In the genomic region with DNA sequence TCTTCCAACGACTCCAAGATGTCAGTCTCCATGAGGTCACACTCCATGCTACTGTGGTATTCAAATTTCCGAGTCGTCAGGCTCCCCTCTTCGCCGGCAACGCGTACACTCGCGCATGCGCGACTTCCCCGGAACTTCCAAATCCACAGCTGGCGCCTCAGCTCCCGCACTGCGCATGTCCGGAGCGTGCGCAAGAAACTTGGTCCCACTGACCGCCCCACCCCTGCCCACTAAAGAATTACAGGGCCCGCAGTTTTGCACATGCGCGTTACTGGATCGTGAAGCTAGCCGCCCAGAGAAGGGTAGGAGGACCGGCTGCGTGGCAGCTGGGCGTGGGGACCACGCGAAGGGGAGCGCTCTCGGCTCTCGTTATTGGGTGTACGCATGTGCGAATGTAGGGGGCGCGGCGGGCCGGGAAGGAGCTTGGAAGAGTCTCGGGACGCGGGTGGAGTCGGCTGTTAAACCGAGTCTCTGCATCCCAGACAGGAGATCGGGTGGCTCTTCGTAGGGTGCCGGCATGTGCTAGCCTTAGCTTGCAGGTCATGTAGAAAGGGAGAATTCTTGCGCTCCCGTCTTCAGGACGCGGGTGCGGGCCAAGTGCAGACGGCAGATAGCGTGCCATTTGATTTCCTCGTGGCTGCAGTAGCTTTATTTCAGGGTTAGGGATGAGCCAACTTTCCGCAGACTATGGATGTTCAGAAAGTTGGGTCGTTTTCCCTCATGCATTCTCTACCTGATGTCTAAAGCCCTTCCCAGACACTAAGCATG, we compare ENCODE assay signal across 8 cellular contexts. TPM values are rescaled to one million over a fixed set of nuclear protein-coding genes. Genes with fewer than 3 reads are reported as not detected.
DNase-seq lines count a peak whose midpoint lies in the region; ATAC-seq and TF ChIP-seq lines count a peak whose summit lies in the region.

A gene (minus strand): TSS at position 125 of the 768 bp plus-strand sequence. CDS start 78 bp downstream, at position 47.

- POLR2A ChIA-PET in activated CD4-positive, alpha-beta T cell treated with anti-CD3 and anti-CD28 coated beads for 36 hours (lab: Charles Lee) = interaction anchor here (0.5 to 1.4 kb wide), 4 partner anchors 16 to 123 kb away, joined by 3 to 4 read pairs (median 4); a partner anchor contains a TSS

- CTCF ChIA-PET in activated CD4-positive, alpha-beta T cell treated with anti-CD3 and anti-CD28 coated beads for 36 hours (lab: Charles Lee) = interaction anchor here (0.6 to 3.3 kb wide), 9 partner anchors 10 to 1978 kb away, joined by 3 to 17 read pairs (median 4); a partner anchor contains a TSS

- peak within 1 kb of the TSS; percentile 93 for H3K27ac Mint-ChIP-seq in activated CD4-positive, alpha-beta T cell treated with anti-CD3 and anti-CD28 coated beads for 36 hours

- peaks cover 4% of the 10 kb centered on the region for H3K36me3 ChIP-seq in BE2C
- no peaks in the 10 kb centered on the region for H3K36me3 ChIP-seq in kidney epithelial cell (ENCODE audit: control insufficient read depth, insufficient read depth, low read length)

- H3K4me1 Mint-ChIP-seq in activated CD4-positive, alpha-beta T cell treated with anti-CD3 and anti-CD28 coated beads for 36 hours = peaks cover 24% of the 10 kb centered on the region

- H3K4me3 ChIP-seq in BE2C (ENCODE audit: low read depth, low read length) = peak within 1 kb of the TSS; percentile 97
- H3K4me3 ChIP-seq in choroid plexus epithelial cell (ENCODE audit: low read depth, low read length) = peak within 1 kb of the TSS; percentile 99
- peak within 1 kb of the TSS; percentile 96 for H3K4me3 ChIP-seq in kidney epithelial cell (ENCODE audit: low read depth, low read length)

- TF ChIP-seq CTCF in BE2C (IDR thresholded peaks at IDR 0.05; ENCODE audit: low read depth, low read length) (0 out of 2 replicates have a peak, but pooled peaks have one; percentile 5), choroid plexus epithelial cell (conservative IDR thresholded peaks at IDR 0.05; ENCODE audit: low read depth, low read length) (peak; percentile 28), kidney epithelial cell (IDR thresholded peaks at IDR 0.05; ENCODE audit: insufficient read depth, low read length, poor library complexity, severe bottlenecking) (peak; percentile 21)

- DNase-seq in BE2C (peak; percentile 99), GM19238 (ENCODE audit: insufficient read length, low spot score) (peak; percentile 82), NCI-H524 (lab: John Stamatoyannopoulos, UW) (peak; percentile 99 to 100), choroid plexus epithelial cell (ENCODE audit: low read depth) (peak; percentile 99), kidney epithelial cell (ENCODE audit: low read depth) (peak; percentile 95)
- DNase-seq in activated CD4-positive, alpha-beta T cell treated with anti-CD3 and anti-CD28 coated beads for 36 hours = peak; percentile 99
- peak; percentile 97 to 98 for DNase-seq in stimulated activated CD4-positive, alpha-beta T cell treated with anti-CD3 and anti-CD28 coated beads, Interleukin-15, amount 100 ng/mL, for 48 hours (ENCODE audit: low read depth in 2 of 2)

- H3K9me3 Mint-ChIP-seq in activated CD4-positive, alpha-beta T cell treated with anti-CD3 and anti-CD28 coated beads for 36 hours (ENCODE audit: low read depth) = no peaks in the 10 kb centered on the region

- no peaks in the 10 kb centered on the region for H3K4me1 ChIP-seq in BE2C

- peak; percentile 90 for ATAC-seq in HG03442 (IDR thresholded peaks at IDR 0.05; ENCODE audit: unreplicated experiment)
- peak; percentile 91 for ATAC-seq in activated CD4-positive, alpha-beta T cell treated with anti-CD3 and anti-CD28 coated beads for 36 hours

- H3K27me3 ChIP-seq in BE2C (no peaks in the 10 kb centered on the region), kidney epithelial cell (ENCODE audit: control insufficient read depth, insufficient read depth, low read length) (no peaks in the 10 kb centered on the region)

- H3K27me3 Mint-ChIP-seq in activated CD4-positive, alpha-beta T cell treated with anti-CD3 and anti-CD28 coated beads for 36 hours = no peaks in the 10 kb centered on the region

- H3K4me3 Mint-ChIP-seq in activated CD4-positive, alpha-beta T cell treated with anti-CD3 and anti-CD28 coated beads for 36 hours = peak within 1 kb of the TSS; percentile 88

- H3K36me3 Mint-ChIP-seq in activated CD4-positive, alpha-beta T cell treated with anti-CD3 and anti-CD28 coated beads for 36 hours (ENCODE audit: low read depth) = peaks cover 4% of the 10 kb centered on the region

- no peaks in the 10 kb centered on the region for H3K9me3 ChIP-seq in BE2C

- intact Hi-C loops in activated CD4-positive, alpha-beta T cell treated with anti-CD3 and anti-CD28 coated beads for 36 hours (cut with DNase I, micrococcal nuclease) = loop anchor here (1.0 to 10.0 kb wide), 8 partner anchors 124 to 1245 kb away; a partner anchor contains a TSS

RNA-seq across cellular contexts. Expression of the gene that starts here (rescaled TPM):
- polyA plus RNA-seq in BE2C (2012; ENCODE audit: insufficient read depth, insufficient read length, low read depth) = 44.4 TPM
- total RNA-seq in activated CD4-positive, alpha-beta T cell treated with anti-CD3 and anti-CD28 coated beads for 36 hours = 10 to 100 TPM; 42.9 to 61.5 TPM
- 14.0 and 25.6 TPM in 2 replicates for total RNA-seq in kidney epithelial cell

Comparison
In these comparisons a context has a peak if more than half of its experiments do, and no peak if none do; other contexts are left out.
1. Peak in every context shown above with its lines: DNase-seq, ATAC-seq and H3K4me3 ChIP-seq.